ENCODE assay signal across 1 cellular context in the genomic region with DNA sequence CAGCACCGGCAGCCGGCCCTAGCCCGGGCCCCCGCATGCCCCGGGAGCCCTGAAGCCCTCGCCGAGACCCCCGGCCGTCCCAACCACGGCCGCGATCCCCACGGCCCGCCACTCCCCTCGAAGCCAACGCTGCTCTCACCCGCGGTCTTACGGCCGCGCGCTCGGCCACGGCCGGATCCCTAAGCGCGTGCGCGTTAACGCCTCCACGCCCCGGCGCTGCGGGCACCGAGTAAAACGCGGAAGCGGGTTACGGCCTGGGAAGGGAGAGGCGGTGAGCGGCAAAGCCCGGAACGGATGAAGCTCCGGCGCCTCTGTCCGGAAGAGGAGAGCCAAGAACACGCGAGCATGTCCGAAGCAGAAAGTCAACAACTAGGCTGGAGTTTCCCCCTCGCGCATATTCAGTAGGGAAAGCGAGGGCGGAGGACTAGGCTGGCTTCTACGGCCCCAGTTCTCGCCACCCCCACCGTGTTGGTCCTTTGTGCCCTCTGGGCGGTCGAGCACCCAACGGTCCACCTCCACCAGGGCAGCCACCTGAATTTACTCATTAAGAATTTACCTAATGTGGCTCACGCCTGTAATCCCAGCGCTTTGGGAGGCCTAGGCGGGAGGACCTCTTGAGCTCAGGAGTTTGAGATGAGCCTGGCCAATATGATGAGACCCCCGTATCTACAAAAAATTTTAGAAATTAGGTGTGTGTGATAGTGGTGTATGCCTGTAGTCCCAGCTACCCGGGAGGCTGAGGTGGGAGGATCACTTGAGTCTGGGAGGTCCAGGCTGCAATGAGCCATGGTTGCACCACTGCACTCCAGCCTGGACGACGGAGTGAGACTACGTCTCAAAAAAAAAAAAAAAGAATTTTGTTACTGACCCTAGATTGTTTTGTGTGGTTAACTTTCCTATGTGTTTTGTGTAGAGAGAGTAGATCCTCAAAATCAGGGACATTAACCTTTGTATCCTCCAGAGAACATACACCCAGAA.
TF ChIP-seq lines count a peak whose summit lies in the region.

A gene (minus strand): TSS at position 169 of the 978 bp plus-strand sequence. CDS start 1,177 bp downstream, outside the sequence.

TF ChIP-seq in HepG2, 621 proteins besides CTCF, POLR2A, EP300 and RAD21 (continued from another document and continues in another):
- TF ChIP-seq, protein P1, sequence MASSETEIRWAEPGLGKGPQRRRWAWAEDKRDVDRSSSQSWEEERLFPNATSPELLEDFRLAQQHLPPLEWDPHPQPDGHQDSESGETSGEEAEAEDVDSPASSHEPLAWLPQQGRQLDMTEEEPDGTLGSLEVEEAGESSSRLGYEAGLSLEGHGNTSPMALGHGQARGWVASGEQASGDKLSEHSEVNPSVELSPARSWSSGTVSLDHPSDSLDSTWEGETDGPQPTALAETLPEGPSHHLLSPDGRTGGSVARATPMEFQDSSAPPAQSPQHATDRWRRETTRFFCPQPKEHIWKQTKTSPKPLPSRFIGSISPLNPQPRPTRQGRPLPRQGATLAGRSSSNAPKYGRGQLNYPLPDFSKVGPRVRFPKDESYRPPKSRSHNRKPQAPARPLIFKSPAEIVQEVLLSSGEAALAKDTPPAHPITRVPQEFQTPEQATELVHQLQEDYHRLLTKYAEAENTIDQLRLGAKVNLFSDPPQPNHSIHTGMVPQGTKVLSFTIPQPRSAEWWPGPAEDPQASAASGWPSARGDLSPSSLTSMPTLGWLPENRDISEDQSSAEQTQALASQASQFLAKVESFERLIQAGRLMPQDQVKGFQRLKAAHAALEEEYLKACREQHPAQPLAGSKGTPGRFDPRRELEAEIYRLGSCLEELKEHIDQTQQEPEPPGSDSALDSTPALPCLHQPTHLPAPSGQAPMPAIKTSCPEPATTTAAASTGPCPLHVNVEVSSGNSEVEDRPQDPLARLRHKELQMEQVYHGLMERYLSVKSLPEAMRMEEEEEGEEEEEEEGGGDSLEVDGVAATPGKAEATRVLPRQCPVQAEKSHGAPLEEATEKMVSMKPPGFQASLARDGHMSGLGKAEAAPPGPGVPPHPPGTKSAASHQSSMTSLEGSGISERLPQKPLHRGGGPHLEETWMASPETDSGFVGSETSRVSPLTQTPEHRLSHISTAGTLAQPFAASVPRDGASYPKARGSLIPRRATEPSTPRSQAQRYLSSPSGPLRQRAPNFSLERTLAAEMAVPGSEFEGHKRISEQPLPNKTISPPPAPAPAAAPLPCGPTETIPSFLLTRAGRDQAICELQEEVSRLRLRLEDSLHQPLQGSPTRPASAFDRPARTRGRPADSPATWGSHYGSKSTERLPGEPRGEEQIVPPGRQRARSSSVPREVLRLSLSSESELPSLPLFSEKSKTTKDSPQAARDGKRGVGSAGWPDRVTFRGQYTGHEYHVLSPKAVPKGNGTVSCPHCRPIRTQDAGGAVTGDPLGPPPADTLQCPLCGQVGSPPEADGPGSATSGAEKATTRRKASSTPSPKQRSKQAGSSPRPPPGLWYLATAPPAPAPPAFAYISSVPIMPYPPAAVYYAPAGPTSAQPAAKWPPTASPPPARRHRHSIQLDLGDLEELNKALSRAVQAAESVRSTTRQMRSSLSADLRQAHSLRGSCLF (CRISPR knock-in tag; IDR thresholded peaks at IDR 0.05; ENCODE audit: borderline replicate concordance), result peak; percentile 48
- no peak; the same call in 1 of the 2 replicates for TF ChIP-seq ZNF383 (CRISPR knock-in tag; IDR thresholded peaks at IDR 0.05; ENCODE audit: borderline replicate concordance)
- TF ChIP-seq, protein P2, sequence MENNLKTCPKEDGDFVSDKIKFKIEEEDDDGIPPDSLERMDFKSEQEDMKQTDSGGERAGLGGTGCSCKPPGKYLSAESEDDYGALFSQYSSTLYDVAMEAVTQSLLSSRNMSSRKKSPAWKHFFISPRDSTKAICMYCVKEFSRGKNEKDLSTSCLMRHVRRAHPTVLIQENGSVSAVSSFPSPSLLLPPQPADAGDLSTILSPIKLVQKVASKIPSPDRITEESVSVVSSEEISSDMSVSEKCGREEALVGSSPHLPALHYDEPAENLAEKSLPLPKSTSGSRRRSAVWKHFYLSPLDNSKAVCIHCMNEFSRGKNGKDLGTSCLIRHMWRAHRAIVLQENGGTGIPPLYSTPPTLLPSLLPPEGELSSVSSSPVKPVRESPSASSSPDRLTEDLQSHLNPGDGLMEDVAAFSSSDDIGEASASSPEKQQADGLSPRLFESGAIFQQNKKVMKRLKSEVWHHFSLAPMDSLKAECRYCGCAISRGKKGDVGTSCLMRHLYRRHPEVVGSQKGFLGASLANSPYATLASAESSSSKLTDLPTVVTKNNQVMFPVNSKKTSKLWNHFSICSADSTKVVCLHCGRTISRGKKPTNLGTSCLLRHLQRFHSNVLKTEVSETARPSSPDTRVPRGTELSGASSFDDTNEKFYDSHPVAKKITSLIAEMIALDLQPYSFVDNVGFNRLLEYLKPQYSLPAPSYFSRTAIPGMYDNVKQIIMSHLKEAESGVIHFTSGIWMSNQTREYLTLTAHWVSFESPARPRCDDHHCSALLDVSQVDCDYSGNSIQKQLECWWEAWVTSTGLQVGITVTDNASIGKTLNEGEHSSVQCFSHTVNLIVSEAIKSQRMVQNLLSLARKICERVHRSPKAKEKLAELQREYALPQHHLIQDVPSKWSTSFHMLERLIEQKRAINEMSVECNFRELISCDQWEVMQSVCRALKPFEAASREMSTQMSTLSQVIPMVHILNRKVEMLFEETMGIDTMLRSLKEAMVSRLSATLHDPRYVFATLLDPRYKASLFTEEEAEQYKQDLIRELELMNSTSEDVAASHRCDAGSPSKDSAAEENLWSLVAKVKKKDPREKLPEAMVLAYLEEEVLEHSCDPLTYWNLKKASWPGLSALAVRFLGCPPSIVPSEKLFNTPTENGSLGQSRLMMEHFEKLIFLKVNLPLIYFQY (CRISPR knock-in tag; IDR thresholded peaks at IDR 0.05; ENCODE audit: borderline replicate concordance), result peak; percentile 78
- TF ChIP-seq RARA (CRISPR knock-in tag; IDR thresholded peaks at IDR 0.05), result peak; percentile 85
- peak; percentile 88 for TF ChIP-seq SSRP1 (CRISPR knock-in tag; IDR thresholded peaks at IDR 0.05)
- TF ChIP-seq KMT2A (CRISPR knock-in tag; IDR thresholded peaks at IDR 0.05), result peak; percentile 90
- peak; percentile 77; the same call in 1 of the 2 replicates for TF ChIP-seq HNRNPL (IDR thresholded peaks at IDR 0.05; ENCODE audit: low read depth, low read length)
- TF ChIP-seq FOSL1 (CRISPR knock-in tag; IDR thresholded peaks at IDR 0.05; ENCODE audit: borderline replicate concordance), result no peak
- peak; percentile 97 for TF ChIP-seq EEA1 (CRISPR knock-in tag; IDR thresholded peaks at IDR 0.05; ENCODE audit: borderline replicate concordance)
- TF ChIP-seq ZNF180 (CRISPR knock-in tag; IDR thresholded peaks at IDR 0.05; ENCODE audit: borderline replicate concordance, low read depth), result 0 out of 2 replicates have a peak, but pooled peaks have one; percentile 22
- no peak for TF ChIP-seq SETDB1 (CRISPR knock-in tag; IDR thresholded peaks at IDR 0.05; ENCODE audit: borderline replicate concordance)
- TF ChIP-seq, protein P3, sequence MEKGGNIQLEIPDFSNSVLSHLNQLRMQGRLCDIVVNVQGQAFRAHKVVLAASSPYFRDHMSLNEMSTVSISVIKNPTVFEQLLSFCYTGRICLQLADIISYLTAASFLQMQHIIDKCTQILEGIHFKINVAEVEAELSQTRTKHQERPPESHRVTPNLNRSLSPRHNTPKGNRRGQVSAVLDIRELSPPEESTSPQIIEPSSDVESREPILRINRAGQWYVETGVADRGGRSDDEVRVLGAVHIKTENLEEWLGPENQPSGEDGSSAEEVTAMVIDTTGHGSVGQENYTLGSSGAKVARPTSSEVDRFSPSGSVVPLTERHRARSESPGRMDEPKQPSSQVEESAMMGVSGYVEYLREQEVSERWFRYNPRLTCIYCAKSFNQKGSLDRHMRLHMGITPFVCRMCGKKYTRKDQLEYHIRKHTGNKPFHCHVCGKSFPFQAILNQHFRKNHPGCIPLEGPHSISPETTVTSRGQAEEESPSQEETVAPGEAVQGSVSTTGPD (CRISPR knock-in tag; IDR thresholded peaks at IDR 0.05), result no peak
- TF ChIP-seq FOXO1 (CRISPR knock-in tag; IDR thresholded peaks at IDR 0.05), result peak; percentile 96
- peak; percentile 94 for TF ChIP-seq ZNF841 (CRISPR knock-in tag; IDR thresholded peaks at IDR 0.05; ENCODE audit: borderline replicate concordance)
- 0 out of 2 replicates have a peak, but pooled peaks have one; percentile 61 for TF ChIP-seq ZNF839 (CRISPR knock-in tag; IDR thresholded peaks at IDR 0.05; ENCODE audit: borderline replicate concordance)
- TF ChIP-seq ZSCAN31 (CRISPR knock-in tag; IDR thresholded peaks at IDR 0.05; ENCODE audit: low read depth), result peak; percentile 91
- TF ChIP-seq ZNF264 (CRISPR knock-in tag; IDR thresholded peaks at IDR 0.05), result peak; percentile 93
- TF ChIP-seq TCF7L2 (IDR thresholded peaks at IDR 0.05; ENCODE audit: low read depth, low read length), result no peak
- no peak for TF ChIP-seq MATR3 (CRISPR knock-in tag; IDR thresholded peaks at IDR 0.05)
- TF ChIP-seq MED1 (CRISPR knock-in tag; IDR thresholded peaks at IDR 0.05), result peak; percentile 97
- TF ChIP-seq, protein P4, sequence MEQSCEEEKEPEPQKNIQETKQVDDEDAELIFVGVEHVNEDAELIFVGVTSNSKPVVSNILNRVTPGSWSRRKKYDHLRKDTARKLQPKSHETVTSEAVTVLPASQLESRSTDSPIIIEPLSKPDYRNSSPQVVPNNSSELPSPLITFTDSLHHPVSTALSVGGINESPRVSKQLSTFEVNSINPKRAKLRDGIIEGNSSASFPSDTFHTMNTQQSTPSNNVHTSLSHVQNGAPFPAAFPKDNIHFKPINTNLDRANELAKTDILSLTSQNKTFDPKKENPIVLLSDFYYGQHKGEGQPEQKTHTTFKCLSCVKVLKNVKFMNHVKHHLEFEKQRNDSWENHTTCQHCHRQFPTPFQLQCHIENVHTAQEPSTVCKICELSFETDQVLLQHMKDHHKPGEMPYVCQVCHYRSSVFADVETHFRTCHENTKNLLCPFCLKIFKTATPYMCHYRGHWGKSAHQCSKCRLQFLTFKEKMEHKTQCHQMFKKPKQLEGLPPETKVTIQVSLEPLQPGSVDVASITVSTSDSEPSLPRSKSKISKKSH (CRISPR knock-in tag; IDR thresholded peaks at IDR 0.05; ENCODE audit: borderline replicate concordance), result peak; percentile 93
- peak; percentile 93 for TF ChIP-seq HOXA3 (CRISPR knock-in tag; IDR thresholded peaks at IDR 0.05)
- TF ChIP-seq, protein P5, sequence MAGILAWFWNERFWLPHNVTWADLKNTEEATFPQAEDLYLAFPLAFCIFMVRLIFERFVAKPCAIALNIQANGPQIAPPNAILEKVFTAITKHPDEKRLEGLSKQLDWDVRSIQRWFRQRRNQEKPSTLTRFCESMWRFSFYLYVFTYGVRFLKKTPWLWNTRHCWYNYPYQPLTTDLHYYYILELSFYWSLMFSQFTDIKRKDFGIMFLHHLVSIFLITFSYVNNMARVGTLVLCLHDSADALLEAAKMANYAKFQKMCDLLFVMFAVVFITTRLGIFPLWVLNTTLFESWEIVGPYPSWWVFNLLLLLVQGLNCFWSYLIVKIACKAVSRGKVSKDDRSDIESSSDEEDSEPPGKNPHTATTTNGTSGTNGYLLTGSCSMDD (CRISPR knock-in tag; IDR thresholded peaks at IDR 0.05), result no peak; the same call in 1 of the 2 replicates
- no peak for TF ChIP-seq REXO4 (CRISPR knock-in tag; IDR thresholded peaks at IDR 0.05; ENCODE audit: borderline replicate concordance)
- TF ChIP-seq ATM (IDR thresholded peaks at IDR 0.05; ENCODE audit: borderline replicate concordance), result no peak
- peak; percentile 83 for TF ChIP-seq TGIF2 (CRISPR knock-in tag; IDR thresholded peaks at IDR 0.05)
- TF ChIP-seq MEIS2 (CRISPR knock-in tag; IDR thresholded peaks at IDR 0.05), result peak; percentile 92
- peak; percentile 89; the same call in 1 of the 2 replicates for TF ChIP-seq ZNF563 (CRISPR knock-in tag; IDR thresholded peaks at IDR 0.05)
- TF ChIP-seq XRCC5 (optimal IDR thresholded peaks at IDR 0.05; ENCODE audit: low read length), result peak; percentile 100
- TF ChIP-seq ZNF724P (CRISPR knock-in tag; IDR thresholded peaks at IDR 0.05; ENCODE audit: borderline replicate concordance), result peak; percentile 91; the same call in 1 of the 2 replicates
- peak; percentile 83 for TF ChIP-seq RFX5 (IDR thresholded peaks at IDR 0.05; ENCODE audit: low read depth, low read length)
- no peak for TF ChIP-seq ZNF660 (CRISPR knock-in tag; IDR thresholded peaks at IDR 0.05; ENCODE audit: borderline replicate concordance, low read depth)
- TF ChIP-seq HMG20A (CRISPR knock-in tag; IDR thresholded peaks at IDR 0.05; ENCODE audit: borderline replicate concordance), result peak; percentile 78; the same call in 1 of the 2 replicates
- TF ChIP-seq ZNF451 (CRISPR knock-in tag; IDR thresholded peaks at IDR 0.05), result peak; percentile 98
- TF ChIP-seq, protein P6, sequence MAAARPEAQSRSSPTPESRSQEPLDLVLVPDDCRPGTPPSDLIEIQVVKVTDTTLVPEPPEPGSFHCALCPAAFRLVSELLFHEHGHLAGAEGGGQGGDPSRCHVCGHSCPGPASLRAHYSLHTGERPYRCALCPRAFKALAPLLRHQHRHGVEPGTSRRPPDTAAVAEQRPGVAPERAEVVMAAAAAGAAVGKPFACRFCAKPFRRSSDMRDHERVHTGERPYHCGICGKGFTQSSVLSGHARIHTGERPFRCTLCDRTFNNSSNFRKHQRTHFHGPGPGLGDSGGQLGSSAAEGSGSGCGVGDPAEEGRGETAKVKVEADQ (CRISPR knock-in tag; IDR thresholded peaks at IDR 0.05; ENCODE audit: borderline replicate concordance), result peak; percentile 99
- no peak for TF ChIP-seq ONECUT2 (CRISPR knock-in tag; IDR thresholded peaks at IDR 0.05)
- TF ChIP-seq TSC22D2 (CRISPR knock-in tag; IDR thresholded peaks at IDR 0.05; ENCODE audit: borderline replicate concordance), result peak; percentile 97
- TF ChIP-seq ZNF274 (CRISPR knock-in tag; IDR thresholded peaks at IDR 0.05), result peak; percentile 99
- peak; percentile 96 for TF ChIP-seq ZBTB20 (CRISPR knock-in tag; IDR thresholded peaks at IDR 0.05; ENCODE audit: borderline replicate concordance, low read depth)
- TF ChIP-seq, protein P7, sequence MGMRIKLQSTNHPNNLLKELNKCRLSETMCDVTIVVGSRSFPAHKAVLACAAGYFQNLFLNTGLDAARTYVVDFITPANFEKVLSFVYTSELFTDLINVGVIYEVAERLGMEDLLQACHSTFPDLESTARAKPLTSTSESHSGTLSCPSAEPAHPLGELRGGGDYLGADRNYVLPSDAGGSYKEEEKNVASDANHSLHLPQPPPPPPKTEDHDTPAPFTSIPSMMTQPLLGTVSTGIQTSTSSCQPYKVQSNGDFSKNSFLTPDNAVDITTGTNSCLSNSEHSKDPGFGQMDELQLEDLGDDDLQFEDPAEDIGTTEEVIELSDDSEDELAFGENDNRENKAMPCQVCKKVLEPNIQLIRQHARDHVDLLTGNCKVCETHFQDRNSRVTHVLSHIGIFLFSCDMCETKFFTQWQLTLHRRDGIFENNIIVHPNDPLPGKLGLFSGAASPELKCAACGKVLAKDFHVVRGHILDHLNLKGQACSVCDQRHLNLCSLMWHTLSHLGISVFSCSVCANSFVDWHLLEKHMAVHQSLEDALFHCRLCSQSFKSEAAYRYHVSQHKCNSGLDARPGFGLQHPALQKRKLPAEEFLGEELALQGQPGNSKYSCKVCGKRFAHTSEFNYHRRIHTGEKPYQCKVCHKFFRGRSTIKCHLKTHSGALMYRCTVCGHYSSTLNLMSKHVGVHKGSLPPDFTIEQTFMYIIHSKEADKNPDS (CRISPR knock-in tag; IDR thresholded peaks at IDR 0.05), result no peak
- TF ChIP-seq PAWR (CRISPR knock-in tag; IDR thresholded peaks at IDR 0.05; ENCODE audit: borderline replicate concordance), result peak; percentile 66; the same call in 1 of the 2 replicates
- peak; percentile 26; the same call in 1 of the 2 replicates for TF ChIP-seq SOX13 (IDR thresholded peaks at IDR 0.05)
- TF ChIP-seq SOX13 (CRISPR knock-in tag; conservative IDR thresholded peaks at IDR 0.05 in 1 of 2, IDR thresholded peaks at IDR 0.05 in 1 of 2), result peak in 1 of 2 experiments; percentile 84; a peak in 2 of 4 replicates
- no peak for TF ChIP-seq HNRNPH1 (optimal IDR thresholded peaks at IDR 0.05; ENCODE audit: low read depth, low read length)
- peak; percentile 97 for TF ChIP-seq HOXD1 (CRISPR knock-in tag; IDR thresholded peaks at IDR 0.05)
- peak; percentile 82 for TF ChIP-seq ESRRA (CRISPR knock-in tag; IDR thresholded peaks at IDR 0.05; ENCODE audit: low read depth)
